1 cellular context compared by ENCODE assay signal in the genomic region with DNA sequence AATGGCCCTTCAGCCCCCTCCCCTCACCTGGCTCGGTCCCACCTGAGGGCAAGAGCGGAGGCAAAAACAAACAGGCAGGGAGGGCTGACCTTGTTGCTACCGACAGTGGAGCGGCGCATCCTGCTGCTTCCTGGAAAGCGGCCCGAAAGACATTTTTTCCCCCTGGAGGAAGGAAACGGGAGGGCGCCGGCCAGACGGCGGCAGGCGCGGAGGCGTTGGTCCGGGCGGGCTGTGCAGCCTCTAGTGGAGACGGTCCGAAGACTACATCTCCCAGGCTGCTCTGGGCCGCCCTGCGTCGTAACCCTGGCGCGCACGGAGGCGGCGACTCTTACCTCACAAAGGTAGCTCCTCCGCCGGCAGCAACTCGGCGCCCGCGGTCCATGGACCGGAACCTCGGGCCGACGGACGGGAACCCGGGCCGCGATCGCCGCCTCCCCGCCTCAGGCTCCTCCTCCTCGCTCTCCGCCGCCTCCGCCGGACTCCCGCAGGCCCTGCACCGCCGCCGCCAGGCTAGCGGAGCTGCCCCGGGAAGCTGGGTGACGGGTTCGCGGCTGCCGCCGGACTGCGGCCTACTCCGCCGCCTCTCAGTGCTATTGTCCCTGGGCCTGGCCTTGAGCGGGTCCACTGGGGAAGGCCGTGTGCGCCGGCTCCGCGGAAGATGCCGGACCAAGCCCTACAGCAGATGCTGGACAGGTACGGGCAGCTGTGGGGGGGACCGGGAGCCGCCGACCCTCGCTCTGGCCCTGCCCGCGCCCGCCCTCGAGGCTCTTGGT.
TF ChIP-seq lines count a peak whose summit lies in the region.

A gene (minus strand): TSS at position 242 of the 773 bp plus-strand sequence. CDS start 50,728 bp downstream, outside the sequence.
A gene with protein sequence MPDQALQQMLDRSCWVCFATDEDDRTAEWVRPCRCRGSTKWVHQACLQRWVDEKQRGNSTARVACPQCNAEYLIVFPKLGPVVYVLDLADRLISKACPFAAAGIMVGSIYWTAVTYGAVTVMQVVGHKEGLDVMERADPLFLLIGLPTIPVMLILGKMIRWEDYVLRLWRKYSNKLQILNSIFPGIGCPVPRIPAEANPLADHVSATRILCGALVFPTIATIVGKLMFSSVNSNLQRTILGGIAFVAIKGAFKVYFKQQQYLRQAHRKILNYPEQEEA (plus strand): TSS at position 331 of the 773 bp plus-strand sequence. CDS start 328 bp downstream, at position 659.

TF ChIP-seq in K562, 482 proteins besides CTCF, POLR2A, EP300 and RAD21 (continued from another document and continues in another):
- TF ChIP-seq, protein P1, sequence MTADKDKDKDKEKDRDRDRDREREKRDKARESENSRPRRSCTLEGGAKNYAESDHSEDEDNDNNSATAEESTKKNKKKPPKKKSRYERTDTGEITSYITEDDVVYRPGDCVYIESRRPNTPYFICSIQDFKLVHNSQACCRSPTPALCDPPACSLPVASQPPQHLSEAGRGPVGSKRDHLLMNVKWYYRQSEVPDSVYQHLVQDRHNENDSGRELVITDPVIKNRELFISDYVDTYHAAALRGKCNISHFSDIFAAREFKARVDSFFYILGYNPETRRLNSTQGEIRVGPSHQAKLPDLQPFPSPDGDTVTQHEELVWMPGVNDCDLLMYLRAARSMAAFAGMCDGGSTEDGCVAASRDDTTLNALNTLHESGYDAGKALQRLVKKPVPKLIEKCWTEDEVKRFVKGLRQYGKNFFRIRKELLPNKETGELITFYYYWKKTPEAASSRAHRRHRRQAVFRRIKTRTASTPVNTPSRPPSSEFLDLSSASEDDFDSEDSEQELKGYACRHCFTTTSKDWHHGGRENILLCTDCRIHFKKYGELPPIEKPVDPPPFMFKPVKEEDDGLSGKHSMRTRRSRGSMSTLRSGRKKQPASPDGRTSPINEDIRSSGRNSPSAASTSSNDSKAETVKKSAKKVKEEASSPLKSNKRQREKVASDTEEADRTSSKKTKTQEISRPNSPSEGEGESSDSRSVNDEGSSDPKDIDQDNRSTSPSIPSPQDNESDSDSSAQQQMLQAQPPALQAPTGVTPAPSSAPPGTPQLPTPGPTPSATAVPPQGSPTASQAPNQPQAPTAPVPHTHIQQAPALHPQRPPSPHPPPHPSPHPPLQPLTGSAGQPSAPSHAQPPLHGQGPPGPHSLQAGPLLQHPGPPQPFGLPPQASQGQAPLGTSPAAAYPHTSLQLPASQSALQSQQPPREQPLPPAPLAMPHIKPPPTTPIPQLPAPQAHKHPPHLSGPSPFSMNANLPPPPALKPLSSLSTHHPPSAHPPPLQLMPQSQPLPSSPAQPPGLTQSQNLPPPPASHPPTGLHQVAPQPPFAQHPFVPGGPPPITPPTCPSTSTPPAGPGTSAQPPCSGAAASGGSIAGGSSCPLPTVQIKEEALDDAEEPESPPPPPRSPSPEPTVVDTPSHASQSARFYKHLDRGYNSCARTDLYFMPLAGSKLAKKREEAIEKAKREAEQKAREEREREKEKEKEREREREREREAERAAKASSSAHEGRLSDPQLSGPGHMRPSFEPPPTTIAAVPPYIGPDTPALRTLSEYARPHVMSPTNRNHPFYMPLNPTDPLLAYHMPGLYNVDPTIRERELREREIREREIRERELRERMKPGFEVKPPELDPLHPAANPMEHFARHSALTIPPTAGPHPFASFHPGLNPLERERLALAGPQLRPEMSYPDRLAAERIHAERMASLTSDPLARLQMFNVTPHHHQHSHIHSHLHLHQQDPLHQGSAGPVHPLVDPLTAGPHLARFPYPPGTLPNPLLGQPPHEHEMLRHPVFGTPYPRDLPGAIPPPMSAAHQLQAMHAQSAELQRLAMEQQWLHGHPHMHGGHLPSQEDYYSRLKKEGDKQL (CRISPR knock-in tag; IDR thresholded peaks at IDR 0.05; ENCODE audit: borderline replicate concordance), result no peak
- no peak for TF ChIP-seq ZBTB1 (CRISPR knock-in tag; IDR thresholded peaks at IDR 0.05; ENCODE audit: borderline replicate concordance, low read depth)
- TF ChIP-seq GATA2 (CRISPR knock-in tag; IDR thresholded peaks at IDR 0.05), result no peak
- TF ChIP-seq NR2C1 (IDR thresholded peaks at IDR 0.05), result peak; percentile 79
- TF ChIP-seq NR2C1 (tag; IDR thresholded peaks at IDR 0.05), result peak; percentile 91
- TF ChIP-seq CCAR2 (IDR thresholded peaks at IDR 0.05; ENCODE audit: low read depth, low read length), result no peak
- peak; percentile 98 for TF ChIP-seq CREM (IDR thresholded peaks at IDR 0.05; ENCODE audit: low read depth)
- TF ChIP-seq CBX1 (IDR thresholded peaks at IDR 0.05; ENCODE audit: low read depth), result no peak
- no peak for TF ChIP-seq FOXJ3 (CRISPR knock-in tag; IDR thresholded peaks at IDR 0.05)
- TF ChIP-seq ESRRA (IDR thresholded peaks at IDR 0.05; ENCODE audit: borderline replicate concordance, low read depth), result 0 out of 2 replicates have a peak, but pooled peaks have one; percentile 33
- TF ChIP-seq ZNF354B (CRISPR knock-in tag; IDR thresholded peaks at IDR 0.05), result no peak
- TF ChIP-seq C11orf30 (IDR thresholded peaks at IDR 0.05; ENCODE audit: low read depth), result no peak
- no peak for TF ChIP-seq JUNB (CRISPR knock-in tag; conservative IDR thresholded peaks at IDR 0.05)
- TF ChIP-seq, protein P2, sequence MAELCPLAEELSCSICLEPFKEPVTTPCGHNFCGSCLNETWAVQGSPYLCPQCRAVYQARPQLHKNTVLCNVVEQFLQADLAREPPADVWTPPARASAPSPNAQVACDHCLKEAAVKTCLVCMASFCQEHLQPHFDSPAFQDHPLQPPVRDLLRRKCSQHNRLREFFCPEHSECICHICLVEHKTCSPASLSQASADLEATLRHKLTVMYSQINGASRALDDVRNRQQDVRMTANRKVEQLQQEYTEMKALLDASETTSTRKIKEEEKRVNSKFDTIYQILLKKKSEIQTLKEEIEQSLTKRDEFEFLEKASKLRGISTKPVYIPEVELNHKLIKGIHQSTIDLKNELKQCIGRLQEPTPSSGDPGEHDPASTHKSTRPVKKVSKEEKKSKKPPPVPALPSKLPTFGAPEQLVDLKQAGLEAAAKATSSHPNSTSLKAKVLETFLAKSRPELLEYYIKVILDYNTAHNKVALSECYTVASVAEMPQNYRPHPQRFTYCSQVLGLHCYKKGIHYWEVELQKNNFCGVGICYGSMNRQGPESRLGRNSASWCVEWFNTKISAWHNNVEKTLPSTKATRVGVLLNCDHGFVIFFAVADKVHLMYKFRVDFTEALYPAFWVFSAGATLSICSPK (IDR thresholded peaks at IDR 0.05; ENCODE audit: borderline replicate concordance), result no peak
- no peak for TF ChIP-seq IFI16 (CRISPR knock-in tag; IDR thresholded peaks at IDR 0.05)
- peak; percentile 56; the same call in 1 of the 2 replicates for TF ChIP-seq MTA3 (IDR thresholded peaks at IDR 0.05; ENCODE audit: borderline replicate concordance)
- TF ChIP-seq HEY1 (CRISPR knock-in tag; IDR thresholded peaks at IDR 0.05; ENCODE audit: borderline replicate concordance), result no peak
- TF ChIP-seq, protein P3, sequence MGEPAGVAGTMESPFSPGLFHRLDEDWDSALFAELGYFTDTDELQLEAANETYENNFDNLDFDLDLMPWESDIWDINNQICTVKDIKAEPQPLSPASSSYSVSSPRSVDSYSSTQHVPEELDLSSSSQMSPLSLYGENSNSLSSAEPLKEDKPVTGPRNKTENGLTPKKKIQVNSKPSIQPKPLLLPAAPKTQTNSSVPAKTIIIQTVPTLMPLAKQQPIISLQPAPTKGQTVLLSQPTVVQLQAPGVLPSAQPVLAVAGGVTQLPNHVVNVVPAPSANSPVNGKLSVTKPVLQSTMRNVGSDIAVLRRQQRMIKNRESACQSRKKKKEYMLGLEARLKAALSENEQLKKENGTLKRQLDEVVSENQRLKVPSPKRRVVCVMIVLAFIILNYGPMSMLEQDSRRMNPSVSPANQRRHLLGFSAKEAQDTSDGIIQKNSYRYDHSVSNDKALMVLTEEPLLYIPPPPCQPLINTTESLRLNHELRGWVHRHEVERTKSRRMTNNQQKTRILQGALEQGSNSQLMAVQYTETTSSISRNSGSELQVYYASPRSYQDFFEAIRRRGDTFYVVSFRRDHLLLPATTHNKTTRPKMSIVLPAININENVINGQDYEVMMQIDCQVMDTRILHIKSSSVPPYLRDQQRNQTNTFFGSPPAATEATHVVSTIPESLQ (CRISPR knock-in tag; IDR thresholded peaks at IDR 0.05), result no peak
- TF ChIP-seq CXXC5 (CRISPR knock-in tag; IDR thresholded peaks at IDR 0.05), result peak; percentile 88
- TF ChIP-seq, protein P4, sequence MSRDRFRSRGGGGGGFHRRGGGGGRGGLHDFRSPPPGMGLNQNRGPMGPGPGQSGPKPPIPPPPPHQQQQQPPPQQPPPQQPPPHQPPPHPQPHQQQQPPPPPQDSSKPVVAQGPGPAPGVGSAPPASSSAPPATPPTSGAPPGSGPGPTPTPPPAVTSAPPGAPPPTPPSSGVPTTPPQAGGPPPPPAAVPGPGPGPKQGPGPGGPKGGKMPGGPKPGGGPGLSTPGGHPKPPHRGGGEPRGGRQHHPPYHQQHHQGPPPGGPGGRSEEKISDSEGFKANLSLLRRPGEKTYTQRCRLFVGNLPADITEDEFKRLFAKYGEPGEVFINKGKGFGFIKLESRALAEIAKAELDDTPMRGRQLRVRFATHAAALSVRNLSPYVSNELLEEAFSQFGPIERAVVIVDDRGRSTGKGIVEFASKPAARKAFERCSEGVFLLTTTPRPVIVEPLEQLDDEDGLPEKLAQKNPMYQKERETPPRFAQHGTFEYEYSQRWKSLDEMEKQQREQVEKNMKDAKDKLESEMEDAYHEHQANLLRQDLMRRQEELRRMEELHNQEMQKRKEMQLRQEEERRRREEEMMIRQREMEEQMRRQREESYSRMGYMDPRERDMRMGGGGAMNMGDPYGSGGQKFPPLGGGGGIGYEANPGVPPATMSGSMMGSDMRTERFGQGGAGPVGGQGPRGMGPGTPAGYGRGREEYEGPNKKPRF (IDR thresholded peaks at IDR 0.05; ENCODE audit: low read depth, low read length), result no peak
- TF ChIP-seq HCFC1 (IDR thresholded peaks at IDR 0.05; ENCODE audit: low read depth, low read length), result peak; percentile 96
- TF ChIP-seq ZNF134 (CRISPR knock-in tag; conservative IDR thresholded peaks at IDR 0.05), result no peak
- TF ChIP-seq, protein P5, sequence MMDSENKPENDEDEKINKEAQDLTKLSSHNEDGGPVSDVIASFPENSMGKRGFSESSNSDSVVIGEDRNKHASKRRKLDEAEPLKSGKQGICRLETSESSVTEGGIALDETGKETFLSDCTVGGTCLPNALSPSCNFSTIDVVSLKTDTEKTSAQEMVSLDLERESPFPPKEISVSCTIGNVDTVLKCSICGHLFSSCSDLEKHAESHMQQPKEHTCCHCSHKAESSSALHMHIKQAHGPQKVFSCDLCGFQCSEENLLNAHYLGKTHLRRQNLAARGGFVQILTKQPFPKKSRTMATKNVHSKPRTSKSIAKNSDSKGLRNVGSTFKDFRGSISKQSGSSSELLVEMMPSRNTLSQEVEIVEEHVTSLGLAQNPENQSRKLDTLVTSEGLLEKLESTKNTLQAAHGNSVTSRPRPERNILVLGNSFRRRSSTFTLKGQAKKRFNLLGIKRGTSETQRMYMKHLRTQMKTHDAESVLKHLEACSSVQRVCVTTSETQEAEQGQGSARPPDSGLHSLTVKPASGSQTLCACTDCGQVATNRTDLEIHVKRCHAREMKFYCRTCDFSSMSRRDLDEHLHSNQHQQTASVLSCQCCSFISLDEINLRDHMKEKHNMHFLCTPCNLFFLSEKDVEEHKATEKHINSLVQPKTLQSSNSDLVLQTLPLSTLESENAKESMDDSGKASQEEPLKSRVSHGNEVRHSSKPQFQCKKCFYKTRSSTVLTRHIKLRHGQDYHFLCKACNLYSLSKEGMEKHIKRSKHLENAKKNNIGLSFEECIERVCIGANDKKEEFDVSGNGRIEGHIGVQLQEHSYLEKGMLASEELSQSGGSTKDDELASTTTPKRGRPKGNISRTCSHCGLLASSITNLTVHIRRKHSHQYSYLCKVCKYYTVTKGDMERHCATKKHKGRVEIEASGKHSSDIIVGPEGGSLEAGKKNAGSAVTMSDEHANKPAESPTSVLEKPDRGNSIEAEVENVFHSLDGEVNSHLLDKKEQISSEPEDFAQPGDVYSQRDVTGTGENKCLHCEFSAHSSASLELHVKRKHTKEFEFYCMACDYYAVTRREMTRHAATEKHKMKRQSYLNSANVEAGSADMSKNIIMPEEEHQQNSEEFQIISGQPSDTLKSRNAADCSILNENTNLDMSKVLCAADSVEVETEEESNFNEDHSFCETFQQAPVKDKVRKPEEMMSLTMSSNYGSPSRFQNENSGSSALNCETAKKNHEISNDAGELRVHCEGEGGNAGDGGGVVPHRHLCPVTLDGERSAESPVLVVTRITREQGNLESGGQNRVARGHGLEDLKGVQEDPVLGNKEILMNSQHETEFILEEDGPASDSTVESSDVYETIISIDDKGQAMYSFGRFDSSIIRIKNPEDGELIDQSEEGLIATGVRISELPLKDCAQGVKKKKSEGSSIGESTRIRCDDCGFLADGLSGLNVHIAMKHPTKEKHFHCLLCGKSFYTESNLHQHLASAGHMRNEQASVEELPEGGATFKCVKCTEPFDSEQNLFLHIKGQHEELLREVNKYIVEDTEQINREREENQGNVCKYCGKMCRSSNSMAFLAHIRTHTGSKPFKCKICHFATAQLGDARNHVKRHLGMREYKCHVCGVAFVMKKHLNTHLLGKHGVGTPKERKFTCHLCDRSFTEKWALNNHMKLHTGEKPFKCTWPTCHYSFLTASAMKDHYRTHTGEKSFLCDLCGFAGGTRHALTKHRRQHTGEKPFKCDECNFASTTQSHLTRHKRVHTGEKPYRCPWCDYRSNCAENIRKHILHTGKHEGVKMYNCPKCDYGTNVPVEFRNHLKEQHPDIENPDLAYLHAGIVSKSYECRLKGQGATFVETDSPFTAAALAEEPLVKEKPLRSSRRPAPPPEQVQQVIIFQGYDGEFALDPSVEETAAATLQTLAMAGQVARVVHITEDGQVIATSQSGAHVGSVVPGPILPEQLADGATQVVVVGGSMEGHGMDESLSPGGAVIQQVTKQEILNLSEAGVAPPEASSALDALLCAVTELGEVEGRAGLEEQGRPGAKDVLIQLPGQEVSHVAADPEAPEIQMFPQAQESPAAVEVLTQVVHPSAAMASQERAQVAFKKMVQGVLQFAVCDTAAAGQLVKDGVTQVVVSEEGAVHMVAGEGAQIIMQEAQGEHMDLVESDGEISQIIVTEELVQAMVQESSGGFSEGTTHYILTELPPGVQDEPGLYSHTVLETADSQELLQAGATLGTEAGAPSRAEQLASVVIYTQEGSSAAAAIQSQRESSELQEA (IDR thresholded peaks at IDR 0.05; ENCODE audit: low read depth), result no peak
- TF ChIP-seq ETV6 (IDR thresholded peaks at IDR 0.05; ENCODE audit: borderline replicate concordance in 1 of 2, low read depth in 2 of 2, low read length in 1 of 2), result no peak; a peak in 1 of 4 replicates
- no peak for TF ChIP-seq ETV6 (CRISPR knock-in tag; IDR thresholded peaks at IDR 0.05; ENCODE audit: borderline replicate concordance)
- TF ChIP-seq PTRF (tag; IDR thresholded peaks at IDR 0.05), result no peak
- peak; percentile 96 for TF ChIP-seq CREB1 (IDR thresholded peaks at IDR 0.05)
- peak; percentile 91 for TF ChIP-seq CREB1 (CRISPR knock-in tag; IDR thresholded peaks at IDR 0.05)
